Comparison of ENCODE assay signal across 8 cellular contexts in genomic region chr11:34051349-34052035, GRCh38. TPM values are rescaled to one million over a fixed set of nuclear protein-coding genes. Genes with fewer than 3 reads are reported as not detected.
DNase-seq lines count a peak whose midpoint lies in the region; ATAC-seq and TF ChIP-seq lines count a peak whose summit lies in the region.

A gene with protein sequence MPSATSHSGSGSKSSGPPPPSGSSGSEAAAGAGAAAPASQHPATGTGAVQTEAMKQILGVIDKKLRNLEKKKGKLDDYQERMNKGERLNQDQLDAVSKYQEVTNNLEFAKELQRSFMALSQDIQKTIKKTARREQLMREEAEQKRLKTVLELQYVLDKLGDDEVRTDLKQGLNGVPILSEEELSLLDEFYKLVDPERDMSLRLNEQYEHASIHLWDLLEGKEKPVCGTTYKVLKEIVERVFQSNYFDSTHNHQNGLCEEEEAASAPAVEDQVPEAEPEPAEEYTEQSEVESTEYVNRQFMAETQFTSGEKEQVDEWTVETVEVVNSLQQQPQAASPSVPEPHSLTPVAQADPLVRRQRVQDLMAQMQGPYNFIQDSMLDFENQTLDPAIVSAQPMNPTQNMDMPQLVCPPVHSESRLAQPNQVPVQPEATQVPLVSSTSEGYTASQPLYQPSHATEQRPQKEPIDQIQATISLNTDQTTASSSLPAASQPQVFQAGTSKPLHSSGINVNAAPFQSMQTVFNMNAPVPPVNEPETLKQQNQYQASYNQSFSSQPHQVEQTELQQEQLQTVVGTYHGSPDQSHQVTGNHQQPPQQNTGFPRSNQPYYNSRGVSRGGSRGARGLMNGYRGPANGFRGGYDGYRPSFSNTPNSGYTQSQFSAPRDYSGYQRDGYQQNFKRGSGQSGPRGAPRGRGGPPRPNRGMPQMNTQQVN (plus strand): TSS chr11:34051731. CDS start chr11:34052421, 690 bp downstream.

- peaks cover 5% of the 10 kb centered on the region for H3K27me3 Mint-ChIP-seq in activated CD4-positive, alpha-beta T cell treated with anti-CD3 and anti-CD28 coated beads, Interleukin-2, amount 10 ng/mL, durations not matched to agents 24 days and 14 days

- peaks cover 24% of the 10 kb centered on the region for H3K36me3 Mint-ChIP-seq in activated CD4-positive, alpha-beta T cell treated with anti-CD3 and anti-CD28 coated beads, Interleukin-2, amount 10 ng/mL, durations not matched to agents 24 days and 14 days (ENCODE audit: low read depth)

- DNase-seq in Ammon's horn (ENCODE audit: low spot score) (peak; percentile 93), NCI-H526 treated with DMSO at 0.1 percent for 48 hours (lab: John Stamatoyannopoulos, UW) (peak; percentile 92), coronary artery (ENCODE audit: low spot score) (peak; percentile 91), left kidney (ENCODE audit: low read depth, low spot score) (peak; percentile 98)
- peak; percentile 95 for DNase-seq in activated CD4-positive, alpha-beta T cell treated with anti-CD3 and anti-CD28 coated beads, Interleukin-2, amount 10 ng/mL, durations not matched to agents 24 days and 14 days
- DNase-seq in stimulated activated CD4-positive, alpha-beta T cell treated with anti-CD3 and anti-CD28 coated beads, Interleukin-1b, Interleukin-23, amount 100 ng/mL, for 48 hours, result peak; percentile 86

- no peaks in the 10 kb centered on the region for H3K9me3 Mint-ChIP-seq in activated CD4-positive, alpha-beta T cell treated with anti-CD3 and anti-CD28 coated beads, Interleukin-2, amount 10 ng/mL, durations not matched to agents 24 days and 14 days

- H3K27ac Mint-ChIP-seq in activated CD4-positive, alpha-beta T cell treated with anti-CD3 and anti-CD28 coated beads, Interleukin-2, amount 10 ng/mL, durations not matched to agents 24 days and 14 days, result peak within 1 kb of the TSS; percentile 99

- no peak for TF ChIP-seq CTCF in coronary artery (IDR thresholded peaks at IDR 0.05)

- intact Hi-C loops in activated CD4-positive, alpha-beta T cell treated with anti-CD3 and anti-CD28 coated beads, Interleukin-2, amount 10 ng/mL, durations not matched to agents 24 days and 14 days (cut with micrococcal nuclease), result loop anchor here (1.0 to 5.0 kb wide), 7 partner anchors 17 to 866 kb away; partner anchors contain the start of genes ABTB2, APIP, CAT and HIPK3

- ATAC-seq in GM19324 (IDR thresholded peaks at IDR 0.05; ENCODE audit: low FRiP score, unreplicated experiment) (peak; percentile 74), HG03469 (IDR thresholded peaks at IDR 0.05; ENCODE audit: unreplicated experiment) (peak; percentile 46)

- H3K4me3 ChIP-seq in coronary artery, result peak within 1 kb of the TSS; percentile 99

- H3K4me3 Mint-ChIP-seq in activated CD4-positive, alpha-beta T cell treated with anti-CD3 and anti-CD28 coated beads, Interleukin-2, amount 10 ng/mL, durations not matched to agents 24 days and 14 days, result peak within 1 kb of the TSS; percentile 100

- peaks cover 14% of the 10 kb centered on the region for H3K4me1 Mint-ChIP-seq in activated CD4-positive, alpha-beta T cell treated with anti-CD3 and anti-CD28 coated beads, Interleukin-2, amount 10 ng/mL, durations not matched to agents 24 days and 14 days

- H3K27ac ChIP-seq in coronary artery, result peak within 1 kb of the TSS; percentile 97

RNA-seq across cellular contexts. Expression of the gene that starts here (rescaled TPM):
- 318 and 321 TPM in 2 replicates for total RNA-seq in activated CD4-positive, alpha-beta T cell treated with anti-CD3 and anti-CD28 coated beads, Interleukin-2, amount 10 ng/mL, durations not matched to agents 24 days and 14 days

Comparison
In these comparisons a context has a peak if more than half of its experiments do, and no peak if none do; other contexts are left out.
1. Peak in every context shown above with its lines: DNase-seq, ATAC-seq, H3K4me3 ChIP-seq and H3K27ac ChIP-seq.